8 cellular contexts compared by ENCODE assay signal in genomic region chr20:2101935-2102584, GRCh38. TPM values are rescaled to one million over a fixed set of nuclear protein-coding genes. Genes with fewer than 3 reads are reported as not detected.
A peak's percentile ranks its signal among the peaks of the same experiment; 100 is the strongest.
DNase-seq lines count a peak whose midpoint lies in the region; ATAC-seq lines count a peak whose summit lies in the region.

No MANE protein-coding gene starts in this region.

- H3K36me3 Mint-ChIP-seq in naive B cell, result peaks cover 0 to 7% of the 10 kb centered on the region in 2 donors
- peaks cover 47% of the 10 kb centered on the region for H3K36me3 Mint-ChIP-seq in stimulated activated effector memory CD8-positive, alpha-beta T cell treated with anti-CD3 and anti-CD28 coated beads, Interleukin-12 subunit alpha, Interleukin-12 subunit beta, amount 100 ng/mL, for 72 hours

- peak overlapping the region; percentile 88 to 99 (median 94) for H3K4me3 Mint-ChIP-seq in naive B cell
- peak overlapping the region; percentile 84 for H3K4me3 Mint-ChIP-seq in stimulated activated effector memory CD8-positive, alpha-beta T cell treated with anti-CD3 and anti-CD28 coated beads, Interleukin-12 subunit alpha, Interleukin-12 subunit beta, amount 100 ng/mL, for 72 hours

- peak; percentile 79 to 80 for ATAC-seq in naive B cell (ENCODE audit: low read depth in 2 of 2)
- peak; percentile 89 for ATAC-seq in stimulated activated effector memory CD8-positive, alpha-beta T cell treated with anti-CD3 and anti-CD28 coated beads, Interleukin-12 subunit alpha, Interleukin-12 subunit beta, amount 100 ng/mL, for 72 hours

- peak overlapping the region; percentile 100 for H3K27ac Mint-ChIP-seq in naive B cell
- peak overlapping the region; percentile 100 for H3K27ac Mint-ChIP-seq in stimulated activated effector memory CD8-positive, alpha-beta T cell treated with anti-CD3 and anti-CD28 coated beads, Interleukin-12 subunit alpha, Interleukin-12 subunit beta, amount 100 ng/mL, for 72 hours

- no peaks in the 10 kb centered on the region for H3K9me3 Mint-ChIP-seq in naive B cell
- H3K9me3 Mint-ChIP-seq in stimulated activated effector memory CD8-positive, alpha-beta T cell treated with anti-CD3 and anti-CD28 coated beads, Interleukin-12 subunit alpha, Interleukin-12 subunit beta, amount 100 ng/mL, for 72 hours, result no peaks in the 10 kb centered on the region

- peaks cover 31 to 41% (median 36%) of the 10 kb centered on the region in 3 donors for H3K4me1 Mint-ChIP-seq in naive B cell
- peaks cover 43% of the 10 kb centered on the region for H3K4me1 Mint-ChIP-seq in stimulated activated effector memory CD8-positive, alpha-beta T cell treated with anti-CD3 and anti-CD28 coated beads, Interleukin-12 subunit alpha, Interleukin-12 subunit beta, amount 100 ng/mL, for 72 hours

- peak; percentile 93 for DNase-seq in EL
- peak; percentile 86 for DNase-seq in H4 (ENCODE audit: low spot score)
- peak; percentile 91 for DNase-seq in LHCN-M2 (ENCODE audit: low read depth)
- DNase-seq in RKO (ENCODE audit: low spot score), result peak; percentile 92
- peak; percentile 76 to 79 for DNase-seq in activated T-helper 1 cell treated with anti-CD3 and anti-CD28 coated beads, Interleukin-2, amount 50 U/mL, for 16 hours (ENCODE audit: low read depth in 1 of 2, low spot score in 1 of 2)
- peak; percentile 95 for DNase-seq in fibroblast of gingiva (ENCODE audit: low read depth)
- DNase-seq in naive B cell, result peak; percentile 94
- DNase-seq in stimulated activated effector memory CD8-positive, alpha-beta T cell treated with anti-CD3 and anti-CD28 coated beads, Interleukin-12 subunit alpha, Interleukin-12 subunit beta, amount 100 ng/mL, for 72 hours (ENCODE audit: low spot score in 2 of 2), result peak; percentile 75 to 94

- H3K27me3 Mint-ChIP-seq in naive B cell, result peaks cover 0 to 1% (median 0%) of the 10 kb centered on the region in 3 donors

RNA-seq across cellular contexts. Expression of gene STK35, which starts 0.4 kb away (rescaled TPM):
- total RNA-seq in H4 (2014; rRNA removed; shearing (Covaris generic)), result 10.4 and 19.1 TPM in 2 replicates
- total RNA-seq in LHCN-M2 (2014; rRNA removed), result 16.4 and 16.6 TPM in 2 replicates
- polyA plus RNA-seq in LHCN-M2 (2012), result 5.3 TPM
- polyA plus RNA-seq in naive B cell (ENCODE audit: low read depth in 6 of 6), result 1 to 10 TPM; 3.3 to 8.7 (median 5.7) TPM

Comparison
In these comparisons a context has a peak if more than half of its experiments do, and no peak if none do; other contexts are left out.
1. Peak in every context shown above with its lines: DNase-seq and ATAC-seq.